8 cellular contexts compared by ENCODE assay signal in genomic region chr6:41027799-41028617, GRCh38. TPM values are rescaled to one million over a fixed set of nuclear protein-coding genes. Genes with fewer than 3 reads are reported as not detected.
DNase-seq lines count a peak whose midpoint lies in the region; ATAC-seq and TF ChIP-seq lines count a peak whose summit lies in the region.

No MANE protein-coding gene starts in this region.

- H3K4me3 ChIP-seq in BJ (ENCODE audit: low read depth, low read length), result peak overlapping the region; percentile 30
- peak overlapping the region; percentile 30 to 55 for H3K4me3 ChIP-seq in esophagus (ENCODE audit: low read depth in 1 of 2, low read length in 2 of 2)
- H3K4me3 ChIP-seq in mucosa of stomach (ENCODE audit: low read length), result peak overlapping the region; percentile 14

- peak; percentile 87 for TF ChIP-seq CTCF in BJ (IDR thresholded peaks at IDR 0.05; ENCODE audit: insufficient read depth, low read depth, low read length)

- H3K27ac ChIP-seq in esophagus (ENCODE audit: low read depth in 2 of 2, low read length in 1 of 2), result peak overlapping the region; percentile 26 to 59

- no peaks in the 10 kb centered on the region for H3K9me3 ChIP-seq in esophagus (ENCODE audit: control insufficient read depth in 2 of 2, insufficient read depth in 1 of 2, low read depth in 1 of 2, low read length in 1 of 2)
- H3K9me3 ChIP-seq in mucosa of stomach (ENCODE audit: control insufficient read depth, low read length), result no peaks in the 10 kb centered on the region

- CTCF ChIA-PET in BJ (lab: Yijun Ruan, JAX), result interaction anchor here (0.6 to 11.0 kb wide), 47 partner anchors 9 to 1693 kb away, joined by 3 to 184 read pairs (median 4); partner anchors contain the start of genes TSPO2 and UNC5CL

- POLR2A ChIA-PET in BJ (lab: Charles Lee), result no interaction called here

- peak overlapping the region; percentile 73 for H3K9ac ChIP-seq in mucosa of stomach (ENCODE audit: low read length)

- H3K4me1 ChIP-seq in esophagus (ENCODE audit: control insufficient read depth in 2 of 2, insufficient read depth in 2 of 2, low read length in 1 of 2) (peaks cover 0 to 4% of the 10 kb centered on the region in 2 donors), mucosa of stomach (ENCODE audit: control insufficient read depth, insufficient read depth, low read length) (peaks cover 36% of the 10 kb centered on the region)

- H3K27me3 ChIP-seq in BJ (ENCODE audit: control insufficient read depth, insufficient read depth, low read length) (peaks cover 2% of the 10 kb centered on the region; the same call in 1 of the 2 replicates), esophagus (ENCODE audit: control insufficient read depth in 1 of 2, insufficient read depth in 2 of 2, low read length in 2 of 2) (no peaks in the 10 kb centered on the region), mucosa of stomach (ENCODE audit: control insufficient read depth, insufficient read depth, low read length) (no peaks in the 10 kb centered on the region)

- H3K36me3 ChIP-seq in BJ (ENCODE audit: control insufficient read depth, insufficient read depth, low read length) (no peaks in the 10 kb centered on the region), esophagus (ENCODE audit: control insufficient read depth in 2 of 2, insufficient read depth in 2 of 2, low read length in 1 of 2) (no peaks in the 10 kb centered on the region), mucosa of stomach (ENCODE audit: control insufficient read depth, insufficient read depth, low read length) (peaks cover 10% of the 10 kb centered on the region)

- 2 to 8% methylated on average over 49 of the region's 49 CpGs for WGBS in esophagus, 2 donors

- ATAC-seq in GM19035 (IDR thresholded peaks at IDR 0.05; ENCODE audit: unreplicated experiment) (peak; percentile 92), HG03196 (IDR thresholded peaks at IDR 0.05; ENCODE audit: unreplicated experiment) (peak; percentile 84)

- no peak for DNase-seq in BJ (ENCODE audit: low read depth)
- peak; percentile 59 for DNase-seq in NOMO-1 treated with DMSO at 0.1 percent for 48 hours (lab: John Stamatoyannopoulos, UW; ENCODE audit: unreplicated experiment)
- peak; percentile 67 for DNase-seq in activated T-cell treated with anti-CD3 and anti-CD28 coated beads for 24 hours (ENCODE audit: low read depth)
- DNase-seq in stimulated activated CD8-positive, alpha-beta memory T cell treated with anti-CD3 and anti-CD28 coated beads, Interleukin-4, amount 100 ng/mL, for 24 hours (ENCODE audit: low read depth), result peak; percentile 59

RNA-seq across cellular contexts. Expression of gene UNC5CL, which starts 11.0 kb away (rescaled TPM):
- polyA plus RNA-seq in BJ (2011; rRNA removed) (not detected in 2 replicates), esophagus (1 to 10 TPM in 1 of 2 donors, under 1 TPM in 1; 0.82 to 1.1 TPM)
- polyA minus RNA-seq in BJ (2011; rRNA and poly(A)+ RNA removed), result not detected in 2 replicates

RNA-seq across cellular contexts. Expression of gene TSPO2, which starts 14.3 kb away (rescaled TPM):
- not detected in 2 replicates for polyA plus RNA-seq in BJ (2011; rRNA removed)
- not detected in 2 replicates for polyA minus RNA-seq in BJ (2011; rRNA and poly(A)+ RNA removed)
- polyA plus RNA-seq in esophagus, result under 1 TPM in 1 of 2 donors, not detected in 1; 0.04 TPM

RNA-seq across cellular contexts. Expression of gene APOBEC2, which starts 25.0 kb away (rescaled TPM):
- polyA plus RNA-seq in BJ (2011; rRNA removed), result not detected in 2 replicates
- polyA minus RNA-seq in BJ (2011; rRNA and poly(A)+ RNA removed), result not detected in 2 replicates
- under 1 TPM in 1 of 2 donors, not detected in 1; 0.19 TPM for polyA plus RNA-seq in esophagus

RNA-seq across cellular contexts. Expression of gene OARD1, which starts 44.1 kb away (rescaled TPM):
- 3.4 and 6.7 TPM in 2 replicates for polyA plus RNA-seq in BJ (2011; rRNA removed)
- 2.5 and 2.6 TPM in 2 replicates for polyA minus RNA-seq in BJ (2011; rRNA and poly(A)+ RNA removed)
- polyA plus RNA-seq in esophagus, result 10 to 100 TPM; 23.7 to 24.4 TPM

RNA-seq across cellular contexts. Expression of gene NFYA, which starts 44.8 kb away (rescaled TPM):
- polyA plus RNA-seq in BJ (2011; rRNA removed) (7.6 and 7.7 TPM in 2 replicates), esophagus (1 to 10 TPM; 5.5 to 6.5 TPM)
- polyA minus RNA-seq in BJ (2011; rRNA and poly(A)+ RNA removed), result 15.5 and 17.0 TPM in 2 replicates
